9 cellular contexts compared by ENCODE assay signal in the genomic region with DNA sequence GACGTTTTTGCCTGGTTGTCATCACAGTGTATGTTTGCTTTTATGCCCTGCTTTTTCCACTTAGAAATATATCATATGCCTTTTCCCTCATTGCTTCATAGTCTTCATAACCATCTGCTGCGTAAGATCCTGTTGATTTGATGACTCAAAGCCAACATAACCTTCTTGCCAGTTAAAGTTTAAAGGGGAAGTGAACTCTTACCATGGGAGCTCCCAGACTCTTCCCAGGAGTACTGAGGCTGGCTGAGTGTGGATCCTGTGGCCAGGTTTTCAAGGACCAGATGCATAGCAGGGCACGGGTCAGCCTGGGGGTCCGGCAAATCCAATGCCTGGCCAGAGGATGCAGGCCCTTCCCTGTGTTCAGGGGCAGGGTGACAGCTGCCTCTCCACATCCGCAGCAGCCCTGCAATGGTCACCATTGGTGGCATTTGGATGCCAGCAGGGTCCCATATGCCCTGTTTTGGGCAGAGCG. TPM values are rescaled to one million over a fixed set of nuclear protein-coding genes. Genes with fewer than 3 reads are reported as not detected.
DNase-seq lines count a peak whose midpoint lies in the region; ATAC-seq, FAIRE-seq and TF ChIP-seq lines count a peak whose summit lies in the region.
"Had no signal": no experiment of that assay in that cellular context is flagged by ENCODE, and none has a peak within 500 bp of the region (broad histone marks: within the 10 kb centered on the region; RNA-seq: fewer than 3 reads in every experiment).

No MANE protein-coding gene starts in this region.

- no peak overlapping the region for H3K4me3 ChIP-seq in epithelial cell of proximal tubule (ENCODE audit: low read depth, low read length)
- no peak overlapping the region for H3K4me3 ChIP-seq in pancreas

- WGBS in pancreas, 2 donors = 52 to 55% methylated on average over 6 of the region's 6 CpGs

- no peaks in the 10 kb centered on the region for H3K27me3 ChIP-seq in pancreas

- H3K36me3 ChIP-seq in pancreas = no peaks in the 10 kb centered on the region

- H3K4me1 ChIP-seq in pancreas = peaks cover 10 to 18% (median 13%) of the 10 kb centered on the region in 3 donors

- H3K9me3 ChIP-seq in pancreas = no peaks in the 10 kb centered on the region

- intact Hi-C loops in pancreas (cut with DNase I) = no loop called here

- peak overlapping the region in 3 of 4 donors; percentile 51 to 85 (median 71) for H3K27ac ChIP-seq in pancreas

- FAIRE-seq in pancreas (lab: Jason Lieb, UNC) = no peak

- peak; percentile 80 for DNase-seq in DMS53 (lab: John Stamatoyannopoulos, UW)
- DNase-seq in RKO (ENCODE audit: low spot score) = peak; percentile 96
- peak; percentile 72 for DNase-seq in epithelial cell of proximal tubule (ENCODE audit: low read depth)
- DNase-seq in pancreas = peak in 1 of 6 donors; percentile 39
- DNase-seq in NCI-H2171 treated with DMSO at 0.1 percent for 48 hours (lab: John Stamatoyannopoulos, UW) = no peak
- no peak for DNase-seq in stimulated activated naive CD4-positive, alpha-beta T cell (lab: John Stamatoyannopoulos, UW)
- no peak for DNase-seq in stimulated activated naive CD8-positive, alpha-beta T cell treated with anti-CD3 and anti-CD28 coated beads, Interleukin-15, Interleukin-2, amounts not matched to agents 100 U/mL and 50 U/mL, for 24 hours
- DNase-seq: NCI-H774 had no signal

- TF ChIP-seq CTCF in epithelial cell of proximal tubule (conservative IDR thresholded peaks at IDR 0.05; ENCODE audit: low read depth, low read length) = no peak
- TF ChIP-seq CTCF in pancreas (IDR thresholded peaks at IDR 0.05) = no peak

- peak; percentile 90 to 95 (median 93) for ATAC-seq in pancreas
- no peak for ATAC-seq in GM19351 (IDR thresholded peaks at IDR 0.05; ENCODE audit: unreplicated experiment)
- no peak for ATAC-seq in stimulated activated naive CD8-positive, alpha-beta T cell treated with anti-CD3 and anti-CD28 coated beads, Interleukin-15, Interleukin-2, amounts not matched to agents 100 U/mL and 50 U/mL, for 24 hours

RNA-seq across cellular contexts. Expression of gene SACM1L, which starts 42.0 kb away (rescaled TPM):
- total RNA-seq in epithelial cell of proximal tubule (15.2 and 23.8 TPM in 2 replicates), pancreas (10 to 100 TPM; 15.4 to 29.8 (median 18.4) TPM)
- 10 to 100 TPM; 18.3 to 28.9 TPM for polyA plus RNA-seq in pancreas

RNA-seq across cellular contexts. Expression of gene LIMD1, which starts 52.6 kb away (rescaled TPM):
- total RNA-seq in epithelial cell of proximal tubule (13.5 and 13.7 TPM in 2 replicates), pancreas (10 to 100 TPM; 13.9 to 27.9 (median 17.6) TPM)
- 10 to 100 TPM in 1 of 2 donors, 1 to 10 TPM in 1; 5.8 to 11.6 TPM for polyA plus RNA-seq in pancreas

Comparison
In these comparisons a context has a peak if more than half of its experiments do, and no peak if none do; other contexts are left out.
1. DNase-seq: peak in DMS53 (single experiment), RKO (single experiment) and epithelial cell of proximal tubule (single experiment); none in NCI-H2171 treated with DMSO at 0.1 percent for 48 hours (single experiment), stimulated activated naive CD4-positive, alpha-beta T cell (0 of 6) and stimulated activated naive CD8-positive, alpha-beta T cell treated with anti-CD3 and anti-CD28 coated beads, Interleukin-15, Interleukin-2, amounts not matched to agents 100 U/mL and 50 U/mL, for 24 hours (single experiment).
2. ATAC-seq: peak in pancreas (4 of 4); none in GM19351 (single experiment) and stimulated activated naive CD8-positive, alpha-beta T cell treated with anti-CD3 and anti-CD28 coated beads, Interleukin-15, Interleukin-2, amounts not matched to agents 100 U/mL and 50 U/mL, for 24 hours (single experiment).